In genomic region chr20:41798926-41799502, GRCh38 we compare ENCODE assay signal across 24 cellular contexts.
"Had no signal": no experiment of that assay in that cellular context is flagged by ENCODE, and none has a peak within 500 bp of the region (broad histone marks: within the 10 kb centered on the region; RNA-seq: fewer than 3 reads in every experiment).

No MANE protein-coding gene starts in this region.

- H3K4me3 ChIP-seq: lower lobe of right lung, sigmoid colon, smooth muscle cell, testis, vagina had no signal

- ATAC-seq: activated CD4-positive, alpha-beta T cell treated with anti-CD3 and anti-CD28 coated beads for 36 hours; esophagus mucosa; left colon; lower lobe of right lung had no signal

- H3K4me3 Mint-ChIP-seq: activated B cell treated with CpG ODN at 0.5 μM for 24 hours; activated CD4-positive, alpha-beta T cell treated with anti-CD3 and anti-CD28 coated beads for 36 hours; activated naive CD8-positive, alpha-beta T cell treated with anti-CD3 and anti-CD28 coated beads for 36 hours; naive B cell; neural crest cell had no signal

- H3K36me3 ChIP-seq: lower lobe of right lung, sigmoid colon, vagina had no signal

- H3K4me1 ChIP-seq: lower lobe of right lung, sigmoid colon, testis, vagina had no signal

- H3K27me3 ChIP-seq: testis, vagina had no signal

- H3K4me2 ChIP-seq: smooth muscle cell had no signal

- H3K27me3 Mint-ChIP-seq: activated CD4-positive, alpha-beta T cell treated with anti-CD3 and anti-CD28 coated beads for 36 hours had no signal

- H3K9me3 ChIP-seq: lower lobe of right lung, sigmoid colon, testis, vagina had no signal

- H3K27ac ChIP-seq: lower lobe of right lung, sigmoid colon, testis, vagina had no signal

- DNase-seq: activated B cell treated with CpG ODN at 0.5 μM for 24 hours; activated CD4-positive, alpha-beta T cell treated with anti-CD3 and anti-CD28 coated beads for 36 hours; activated CD4-positive, alpha-beta T cell treated with anti-CD3 and anti-CD28 coated beads, Interleukin-2, amount 50 U/mL, for 4 hours; activated CD8-positive, alpha-beta memory T cell treated with anti-CD3 and anti-CD28 coated beads for 24 hours; activated CD8-positive, alpha-beta memory T cell treated with anti-CD3 and anti-CD28 coated beads, Interleukin-2, amount 50 U/mL, for 4 hours; activated naive CD4-positive, alpha-beta T cell treated with Interleukin-2 at 50 U/mL for 16 hours; activated naive CD8-positive, alpha-beta T cell treated with anti-CD3 and anti-CD28 coated beads for 36 hours; activated T-cell treated with anti-CD3 and anti-CD28 coated beads, Interleukin-2, amount 50 U/mL, for 48 hours; central memory CD4-positive, alpha-beta T cell; effector memory CD4-positive, alpha-beta T cell; foreskin melanocyte; left colon; lower lobe of right lung; naive B cell; sigmoid colon; stimulated activated CD4-positive, alpha-beta T cell treated with anti-CD3 and anti-CD28 coated beads, Interleukin-15, amount 100 ng/mL, for 24 hours; stimulated activated naive CD4-positive, alpha-beta T cell; T1000; testis; trophoblast cell had no signal

- H3K36me3 Mint-ChIP-seq: activated naive CD8-positive, alpha-beta T cell treated with anti-CD3 and anti-CD28 coated beads for 36 hours; naive B cell had no signal

- H3K9me3 Mint-ChIP-seq: activated naive CD8-positive, alpha-beta T cell treated with anti-CD3 and anti-CD28 coated beads for 36 hours; neural crest cell had no signal

- H3K4me1 Mint-ChIP-seq: activated B cell treated with CpG ODN at 0.5 μM for 24 hours; activated CD4-positive, alpha-beta T cell treated with anti-CD3 and anti-CD28 coated beads for 36 hours; activated naive CD8-positive, alpha-beta T cell treated with anti-CD3 and anti-CD28 coated beads for 36 hours; naive B cell; neural crest cell had no signal

- H3K27ac Mint-ChIP-seq: activated B cell treated with CpG ODN at 0.5 μM for 24 hours; activated CD4-positive, alpha-beta T cell treated with anti-CD3 and anti-CD28 coated beads for 36 hours; activated naive CD8-positive, alpha-beta T cell treated with anti-CD3 and anti-CD28 coated beads for 36 hours had no signal
